ENCODE assay signal across 26 cellular contexts in genomic region chr10:125983161-125983560, GRCh38.
A peak's percentile ranks its signal among the peaks of the same experiment; 100 is the strongest.
DNase-seq lines count a peak whose midpoint lies in the region; ATAC-seq, FAIRE-seq and TF ChIP-seq lines count a peak whose summit lies in the region.
"Had no signal": no experiment of that assay in that cellular context is flagged by ENCODE, and none has a peak within 500 bp of the region (broad histone marks: within the 10 kb centered on the region; RNA-seq: fewer than 3 reads in every experiment).

No MANE protein-coding gene starts in this region.

- H3K79me2 ChIP-seq in osteoblast (ENCODE audit: insufficient read depth, low read length) = no peaks in the 10 kb centered on the region

- no peak overlapping the region for H2AFZ ChIP-seq in osteoblast (ENCODE audit: low read length)

- peak overlapping the region; percentile 23 to 57; a peak in 4 of 6 replicates for H3K27ac ChIP-seq in A549
- peak overlapping the region; percentile 40 for H3K27ac ChIP-seq in osteoblast (ENCODE audit: low read depth, low read length)
- H3K27ac ChIP-seq: epithelial cell of prostate, left lung, suprapubic skin, upper lobe of left lung had no signal

- H3K27me3 Mint-ChIP-seq in dendritic cell treated with granulocyte-macrophage colony-stimulating factor and Interleukin-4, amounts not matched to agents 40 ng/mL and 50 ng/mL, for 4 days = peaks cover 3% of the 10 kb centered on the region

- H3K9me3 ChIP-seq in A549 = no peaks in the 10 kb centered on the region
- no peaks in the 10 kb centered on the region for H3K9me3 ChIP-seq in osteoblast (ENCODE audit: low read depth, low read length)
- H3K9me3 ChIP-seq: left lung, suprapubic skin, upper lobe of left lung had no signal

- no peak for TF ChIP-seq EP300 in A549 (IDR thresholded peaks at IDR 0.05)

- TF ChIP-seq CTCF in A549 (IDR thresholded peaks at IDR 0.05) (no peak), osteoblast (IDR thresholded peaks at IDR 0.05; ENCODE audit: extremely low read depth, low read depth, low read length) (no peak)

- no peak for TF ChIP-seq RAD21 in A549 (conservative IDR thresholded peaks at IDR 0.05 in 1 of 2, IDR thresholded peaks at IDR 0.05 in 1 of 2)

- no peaks in the 10 kb centered on the region for H3K9me3 Mint-ChIP-seq in dendritic cell treated with granulocyte-macrophage colony-stimulating factor and Interleukin-4, amounts not matched to agents 40 ng/mL and 50 ng/mL, for 4 days
- H3K9me3 Mint-ChIP-seq: activated CD4-positive, alpha-beta memory T cell treated with anti-CD3 and anti-CD28 coated beads for 36 hours; activated naive CD4-positive, alpha-beta T cell treated with anti-CD3 and anti-CD28 coated beads, Interleukin-2, amount 10 ng/mL, durations not matched to agents 7 days and 5 days had no signal

- peaks cover 42% of the 10 kb centered on the region for H3K4me1 Mint-ChIP-seq in dendritic cell treated with granulocyte-macrophage colony-stimulating factor and Interleukin-4, amounts not matched to agents 40 ng/mL and 50 ng/mL, for 4 days (ENCODE audit: low read depth)
- H3K4me1 Mint-ChIP-seq: activated naive CD4-positive, alpha-beta T cell treated with anti-CD3 and anti-CD28 coated beads, Interleukin-2, amount 10 ng/mL, durations not matched to agents 7 days and 5 days had no signal

- H3K4me3 ChIP-seq in A549 (no peak overlapping the region), osteoblast (ENCODE audit: insufficient read depth, low read length) (no peak overlapping the region)
- H3K4me3 ChIP-seq: GM12878, left lung, suprapubic skin, upper lobe of left lung had no signal

- no peak overlapping the region for H3K4me3 Mint-ChIP-seq in dendritic cell treated with granulocyte-macrophage colony-stimulating factor and Interleukin-4, amounts not matched to agents 40 ng/mL and 50 ng/mL, for 4 days
- H3K4me3 Mint-ChIP-seq: activated CD4-positive, alpha-beta memory T cell treated with anti-CD3 and anti-CD28 coated beads for 36 hours; activated naive CD4-positive, alpha-beta T cell treated with anti-CD3 and anti-CD28 coated beads, Interleukin-2, amount 10 ng/mL, durations not matched to agents 7 days and 5 days had no signal

- no peaks in the 10 kb centered on the region for H4K20me1 ChIP-seq in osteoblast (ENCODE audit: insufficient read depth, low read length)

- no peak for FAIRE-seq in A549 (lab: Jason Lieb, UNC)
- FAIRE-seq: bronchial epithelial cell, H54 had no signal

- H3K36me3 ChIP-seq in osteoblast (ENCODE audit: insufficient read depth, low read length) = no peaks in the 10 kb centered on the region
- H3K36me3 ChIP-seq: left lung, suprapubic skin, upper lobe of left lung had no signal

- ATAC-seq in A549 (no peak), GM21423 (IDR thresholded peaks at IDR 0.05; ENCODE audit: unreplicated experiment) (no peak), HG03097 (IDR thresholded peaks at IDR 0.05; ENCODE audit: low FRiP score, unreplicated experiment) (no peak)

- H3K27me3 ChIP-seq in osteoblast (ENCODE audit: insufficient read depth, low read length) = no peaks in the 10 kb centered on the region
- H3K27me3 ChIP-seq: left lung, suprapubic skin, upper lobe of left lung had no signal

- no peak for DNase-seq in A549 (ENCODE audit: low read depth in 1 of 2, low spot score in 1 of 2)
- peak; percentile 27 for DNase-seq in HS-27A (ENCODE audit: low read depth)
- no peak for DNase-seq in osteoblast (ENCODE audit: insufficient read length, low spot score, missing footprints)
- no peak for DNase-seq in epidermal melanocyte (ENCODE audit: insufficient read length, low spot score)
- no peak for DNase-seq in NCI-H1930 (lab: John Stamatoyannopoulos, UW)
- DNase-seq: activated CD4-positive, alpha-beta memory T cell treated with anti-CD3 and anti-CD28 coated beads for 36 hours; activated CD4-positive, CD25-positive, alpha-beta regulatory T cell treated with anti-CD3 and anti-CD28 coated beads, Interleukin-2, amount 50 U/mL, for 72 hours; activated naive CD4-positive, alpha-beta T cell treated with anti-CD3 and anti-CD28 coated beads, Interleukin-2, amount 10 ng/mL, durations not matched to agents 7 days and 5 days; amygdala; effector CD4-positive, alpha-beta T cell; KBM-7; left lung; NCI-H1105 treated with DMSO at 0.1 percent for 48 hours; NCI-H2029; OCI-M1; stimulated activated naive CD4-positive, alpha-beta T cell; T-helper 2 cell; upper lobe of left lung had no signal

- intact Hi-C loops in dendritic cell treated with granulocyte-macrophage colony-stimulating factor and Interleukin-4, amounts not matched to agents 40 ng/mL and 50 ng/mL, for 4 days (cut with micrococcal nuclease) = loop anchor here (2.0 to 10.0 kb wide), 5 partner anchors 112 to 764 kb away; no protein-coding TSS in a partner anchor

- TF ChIP-seq POLR2A in A549 (IDR thresholded peaks at IDR 0.05; ENCODE audit: low read length) = no peak

- POLR2A ChIA-PET in A549 (lab: Yijun Ruan, JAX) = no interaction called here

- 78% methylated on average over 6 of the region's 6 CpGs for WGBS in A549 (ENCODE audit: missing lambda C conversion rate)

- H3K36me3 Mint-ChIP-seq in dendritic cell treated with granulocyte-macrophage colony-stimulating factor and Interleukin-4, amounts not matched to agents 40 ng/mL and 50 ng/mL, for 4 days (ENCODE audit: low read depth) = no peaks in the 10 kb centered on the region
- H3K36me3 Mint-ChIP-seq: activated CD4-positive, alpha-beta memory T cell treated with anti-CD3 and anti-CD28 coated beads for 36 hours; activated naive CD4-positive, alpha-beta T cell treated with anti-CD3 and anti-CD28 coated beads, Interleukin-2, amount 10 ng/mL, durations not matched to agents 7 days and 5 days had no signal

- peak overlapping the region; percentile 62 for H3K27ac Mint-ChIP-seq in dendritic cell treated with granulocyte-macrophage colony-stimulating factor and Interleukin-4, amounts not matched to agents 40 ng/mL and 50 ng/mL, for 4 days
- H3K27ac Mint-ChIP-seq: activated CD4-positive, alpha-beta memory T cell treated with anti-CD3 and anti-CD28 coated beads for 36 hours; activated naive CD4-positive, alpha-beta T cell treated with anti-CD3 and anti-CD28 coated beads, Interleukin-2, amount 10 ng/mL, durations not matched to agents 7 days and 5 days had no signal

- H3K4me2 ChIP-seq in A549 = no peak overlapping the region
- no peak overlapping the region for H3K4me2 ChIP-seq in osteoblast (ENCODE audit: insufficient read depth, low read length)

- CTCF ChIA-PET in A549 (lab: Yijun Ruan, JAX) = interaction anchor here (0.6 to 5.7 kb wide), 45 partner anchors 8 to 1042 kb away, joined by 3 to 58 read pairs (median 4); partner anchors contain the start of gene ADAM12

- peaks cover 27% of the 10 kb centered on the region; the same call in 2 of the 3 replicates for H3K4me1 ChIP-seq in A549
- peaks cover 16% of the 10 kb centered on the region for H3K4me1 ChIP-seq in osteoblast (ENCODE audit: insufficient read depth, low read length)
- H3K4me1 ChIP-seq: left lung, suprapubic skin, upper lobe of left lung had no signal

TF ChIP-seq in A549, 52 proteins besides CTCF, POLR2A, EP300 and RAD21:
- TF ChIP-seq RARB (CRISPR knock-in tag; IDR thresholded peaks at IDR 0.05) (no peak), ZNF302 (CRISPR knock-in tag; IDR thresholded peaks at IDR 0.05) (no peak), GATA3 (IDR thresholded peaks at IDR 0.05; ENCODE audit: borderline replicate concordance) (no peak), NFE2L2 (conservative IDR thresholded peaks at IDR 0.05; ENCODE audit: low read length) (no peak), MYC (IDR thresholded peaks at IDR 0.05; ENCODE audit: borderline replicate concordance, low read length) (no peak), PBX3 (IDR thresholded peaks at IDR 0.05) (no peak), HOXB13 (CRISPR knock-in tag; IDR thresholded peaks at IDR 0.05; ENCODE audit: low read depth) (no peak), HEYL (CRISPR knock-in tag; IDR thresholded peaks at IDR 0.05) (no peak), HDAC2 (IDR thresholded peaks at IDR 0.05) (no peak), FOXS1 (CRISPR knock-in tag; IDR thresholded peaks at IDR 0.05) (no peak), SMC3 (IDR thresholded peaks at IDR 0.05) (no peak), EHMT2 (IDR thresholded peaks at IDR 0.05; ENCODE audit: low read depth) (no peak), FOSL2 (IDR thresholded peaks at IDR 0.05) (no peak), FOSL2 (CRISPR knock-in tag; IDR thresholded peaks at IDR 0.05) (no peak), RNF2 (IDR thresholded peaks at IDR 0.05; ENCODE audit: borderline replicate concordance, low read depth) (no peak), CEBPB (IDR thresholded peaks at IDR 0.05) (no peak), JUN (IDR thresholded peaks at IDR 0.05) (no peak), CBX2 (IDR thresholded peaks at IDR 0.05; ENCODE audit: borderline replicate concordance, low read depth) (no peak)
